Comparison of ENCODE assay signal across 28 cellular contexts in the genomic region with DNA sequence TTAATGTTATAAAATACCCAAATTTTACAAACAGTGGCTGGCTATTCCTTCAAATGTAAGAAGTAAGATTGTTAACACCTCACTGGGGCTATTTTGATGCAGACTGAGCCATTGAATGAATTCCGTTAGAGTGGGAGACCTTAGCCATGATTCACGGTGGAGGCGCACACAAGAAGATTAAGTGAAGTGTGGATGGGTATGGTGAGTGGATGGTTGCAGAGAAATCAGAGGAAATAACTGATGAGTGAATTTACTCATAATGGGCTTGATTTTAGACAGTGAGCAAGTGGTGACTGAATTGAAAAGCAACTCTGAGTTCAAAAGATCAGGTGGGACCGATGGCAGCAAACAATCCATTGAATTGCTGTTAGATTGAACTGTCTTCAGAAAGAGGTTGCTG.
A peak's percentile ranks its signal among the peaks of the same experiment; 100 is the strongest.
DNase-seq lines count a peak whose midpoint lies in the region; ATAC-seq and TF ChIP-seq lines count a peak whose summit lies in the region.
"Had no signal": no experiment of that assay in that cellular context is flagged by ENCODE, and none has a peak within 500 bp of the region (broad histone marks: within the 10 kb centered on the region; RNA-seq: fewer than 3 reads in every experiment).

No MANE protein-coding gene starts in this region.

- no peaks in the 10 kb centered on the region for H3K36me3 Mint-ChIP-seq in HFFc6 (ENCODE audit: low read depth)
- H3K36me3 Mint-ChIP-seq in chondrocyte (ENCODE audit: low read depth): peaks cover 9% of the 10 kb centered on the region
- H3K36me3 Mint-ChIP-seq in WTC11: no peaks in the 10 kb centered on the region; the same call in 1 of the 2 replicates
- H3K36me3 Mint-ChIP-seq: activated CD8-positive, alpha-beta memory T cell treated with anti-CD3 and anti-CD28 coated beads, Interleukin-2, amount 10 ng/mL, durations not matched to agents 7 days and 5 days; immature natural killer cell; naive thymus-derived CD4-positive, alpha-beta T cell; stimulated activated effector memory CD8-positive, alpha-beta T cell treated with anti-CD3 and anti-CD28 coated beads, Interleukin-12 subunit alpha, Interleukin-12 subunit beta, amount 100 ng/mL, for 72 hours had no signal

- H3K27me3 ChIP-seq in muscle layer of duodenum (ENCODE audit: low read depth, low read length) (no peaks in the 10 kb centered on the region), thoracic aorta (replicated peaks; ENCODE audit: insufficient read depth) (no peaks in the 10 kb centered on the region), GM23248 (replicated peaks; ENCODE audit: insufficient read depth) (no peaks in the 10 kb centered on the region)
- H3K27me3 ChIP-seq in effector memory CD4-positive, alpha-beta T cell (replicated peaks; ENCODE audit: control insufficient read depth, insufficient read depth, low read length, poor library complexity, severe bottlenecking): no peaks in the 10 kb centered on the region
- H3K27me3 ChIP-seq: BE2C, right atrium auricular region, suprapubic skin had no signal

- H3K4me1 Mint-ChIP-seq in HFFc6 (ENCODE audit: low read depth): peaks cover 54% of the 10 kb centered on the region
- H3K4me1 Mint-ChIP-seq in chondrocyte (ENCODE audit: low read depth): peaks cover 58% of the 10 kb centered on the region
- H3K4me1 Mint-ChIP-seq in WTC11: peaks cover 10% of the 10 kb centered on the region
- H3K4me1 Mint-ChIP-seq: activated CD8-positive, alpha-beta memory T cell treated with anti-CD3 and anti-CD28 coated beads, Interleukin-2, amount 10 ng/mL, durations not matched to agents 7 days and 5 days; immature natural killer cell; stimulated activated effector memory CD8-positive, alpha-beta T cell treated with anti-CD3 and anti-CD28 coated beads, Interleukin-12 subunit alpha, Interleukin-12 subunit beta, amount 100 ng/mL, for 72 hours had no signal

- ATAC-seq in thoracic aorta (ENCODE audit: insufficient number of reproducible peaks, low FRiP score, low read depth): no peak
- no peak for ATAC-seq in GM21737 (IDR thresholded peaks at IDR 0.05; ENCODE audit: unreplicated experiment)
- no peak for ATAC-seq in WTC11
- ATAC-seq: activated CD8-positive, alpha-beta memory T cell treated with anti-CD3 and anti-CD28 coated beads, Interleukin-2, amount 10 ng/mL, durations not matched to agents 7 days and 5 days; activated T-cell treated with anti-CD3 and anti-CD28 coated beads, Interleukin-2, amount 50 U/mL, for 72 hours; effector memory CD8-positive, alpha-beta T cell; esophagus mucosa; naive thymus-derived CD4-positive, alpha-beta T cell; stimulated activated effector memory CD8-positive, alpha-beta T cell treated with anti-CD3 and anti-CD28 coated beads, Interleukin-12 subunit alpha, Interleukin-12 subunit beta, amount 100 ng/mL, for 72 hours had no signal

- H3K4me1 ChIP-seq in muscle layer of duodenum (ENCODE audit: control insufficient read depth in 1 of 2, insufficient read depth in 2 of 2, low read length in 2 of 2) (peaks cover 14 to 57% of the 10 kb centered on the region in 2 donors), thoracic aorta (ENCODE audit: control insufficient read depth in 1 of 2, low read depth in 2 of 2) (peaks cover 36 to 60% of the 10 kb centered on the region in 2 donors), GM23248 (ENCODE audit: insufficient read depth) (peaks cover 26% of the 10 kb centered on the region)
- no peaks in the 10 kb centered on the region for H3K4me1 ChIP-seq in effector memory CD4-positive, alpha-beta T cell (ENCODE audit: control insufficient read depth, insufficient read depth, low read length, poor library complexity, severe bottlenecking)

- in situ Hi-C loops in GM23248 (cut with MboI): no loop called here

- H3K9me3 ChIP-seq in muscle layer of duodenum (ENCODE audit: control insufficient read depth in 1 of 2, low read length in 2 of 2): no peaks in the 10 kb centered on the region
- H3K9me3 ChIP-seq in thoracic aorta: no peaks in the 10 kb centered on the region
- no peaks in the 10 kb centered on the region for H3K9me3 ChIP-seq in effector memory CD4-positive, alpha-beta T cell (ENCODE audit: control insufficient read depth, low read length)
- no peaks in the 10 kb centered on the region for H3K9me3 ChIP-seq in GM23248 (ENCODE audit: low read depth)
- H3K9me3 ChIP-seq: BE2C, right atrium auricular region, suprapubic skin had no signal

- H3K9ac ChIP-seq in GM23248: no peak overlapping the region

- CTCF ChIA-PET in WTC11 (lab: Charles Lee): interaction anchor here (3.2 kb wide), 1 partner anchor 36 kb away, joined by 9 read pairs; no protein-coding TSS in a partner anchor

- H3K27ac Mint-ChIP-seq in HFFc6 (peak overlapping the region; percentile 77), chondrocyte (ENCODE audit: unreplicated experiment) (peak overlapping the region; percentile 55), WTC11 (no peak overlapping the region)
- H3K27ac Mint-ChIP-seq: activated CD8-positive, alpha-beta memory T cell treated with anti-CD3 and anti-CD28 coated beads, Interleukin-2, amount 10 ng/mL, durations not matched to agents 7 days and 5 days; activated T-cell treated with anti-CD3 and anti-CD28 coated beads, Interleukin-2, amount 50 U/mL, for 72 hours; effector memory CD8-positive, alpha-beta T cell; immature natural killer cell; memory B cell; naive thymus-derived CD4-positive, alpha-beta T cell; stimulated activated effector memory CD8-positive, alpha-beta T cell treated with anti-CD3 and anti-CD28 coated beads, Interleukin-12 subunit alpha, Interleukin-12 subunit beta, amount 100 ng/mL, for 72 hours had no signal

- H3K27me3 Mint-ChIP-seq in HFFc6 (ENCODE audit: insufficient read depth) (peaks cover 6% of the 10 kb centered on the region), chondrocyte (ENCODE audit: low read depth) (no peaks in the 10 kb centered on the region), WTC11 (ENCODE audit: low read depth) (no peaks in the 10 kb centered on the region)

- H3K4me2 ChIP-seq in GM23248 (ENCODE audit: unreplicated experiment): no peak overlapping the region

- DNase-seq in HFFc6 (no peak), chondrocyte (ENCODE audit: low spot score) (no peak), thoracic aorta (ENCODE audit: low spot score) (no peak), GM23248 (no peak), WTC11 (ENCODE audit: low spot score) (no peak)
- no peak for DNase-seq in effector memory CD4-positive, alpha-beta T cell
- DNase-seq: activated CD8-positive, alpha-beta memory T cell treated with anti-CD3 and anti-CD28 coated beads, Interleukin-2, amount 10 ng/mL, durations not matched to agents 7 days and 5 days; activated naive CD4-positive, alpha-beta T cell; activated T-cell treated with anti-CD3 and anti-CD28 coated beads, Interleukin-2, amount 50 U/mL, for 72 hours; BE2C; DMS53; effector memory CD8-positive, alpha-beta T cell; hippocampal formation; immature natural killer cell; naive thymus-derived CD4-positive, alpha-beta T cell; NCI-H1092; NCI-H187; NCI-H524; SHP77; stimulated activated CD4-positive, alpha-beta T cell treated with anti-CD3 and anti-CD28 coated beads, Interleukin-4, amount 100 ng/mL, for 24 hours; T-helper 9 cell had no signal

- peak overlapping the region; percentile 25; the same call in 1 of the 2 replicates for H3K4me3 Mint-ChIP-seq in HFFc6
- H3K4me3 Mint-ChIP-seq in chondrocyte (ENCODE audit: unreplicated experiment): no peak overlapping the region
- H3K4me3 Mint-ChIP-seq in WTC11: no peak overlapping the region
- H3K4me3 Mint-ChIP-seq: activated CD8-positive, alpha-beta memory T cell treated with anti-CD3 and anti-CD28 coated beads, Interleukin-2, amount 10 ng/mL, durations not matched to agents 7 days and 5 days; activated T-cell treated with anti-CD3 and anti-CD28 coated beads, Interleukin-2, amount 50 U/mL, for 72 hours; effector memory CD8-positive, alpha-beta T cell; immature natural killer cell; memory B cell; naive thymus-derived CD4-positive, alpha-beta T cell; stimulated activated effector memory CD8-positive, alpha-beta T cell treated with anti-CD3 and anti-CD28 coated beads, Interleukin-12 subunit alpha, Interleukin-12 subunit beta, amount 100 ng/mL, for 72 hours had no signal

- H2AFZ ChIP-seq in GM23248: no peak overlapping the region

- H3K27ac ChIP-seq in muscle layer of duodenum (ENCODE audit: low read length) (peak overlapping the region; percentile 65), thoracic aorta (peak overlapping the region; percentile 80 to 90), GM23248 (no peak overlapping the region)
- H3K27ac ChIP-seq in effector memory CD4-positive, alpha-beta T cell (ENCODE audit: insufficient read depth, low read length, poor library complexity, severe bottlenecking): no peak overlapping the region
- H3K27ac ChIP-seq: suprapubic skin had no signal

- no peaks in the 10 kb centered on the region for H3K9me2 ChIP-seq in GM23248 (ENCODE audit: insufficient read depth)

- H3F3A ChIP-seq in GM23248 (ENCODE audit: insufficient read depth): peaks cover 9% of the 10 kb centered on the region

- WGBS in GM23248 (ENCODE audit: low coverage in 1 of 2, low lambda C conversion rate in 2 of 2, missing lambda C conversion rate in 2 of 2), 2 experiments: 94 to 97% methylated on average over 4 of the region's 4 CpGs

- TF ChIP-seq CTCF in HFFc6 (IDR thresholded peaks at IDR 0.05) (no peak), chondrocyte (IDR thresholded peaks at IDR 0.05) (no peak), thoracic aorta (IDR thresholded peaks at IDR 0.05) (no peak), WTC11 (IDR thresholded peaks at IDR 0.05) (no peak)

- POLR2A ChIA-PET in WTC11 (lab: Charles Lee): no interaction called here

- H3K36me3 ChIP-seq in muscle layer of duodenum (ENCODE audit: control insufficient read depth in 1 of 2, insufficient read depth in 2 of 2, low read length in 2 of 2) (peaks cover 9 to 10% of the 10 kb centered on the region in 2 donors), thoracic aorta (no peaks in the 10 kb centered on the region), GM23248 (ENCODE audit: low read depth) (no peaks in the 10 kb centered on the region)
- no peaks in the 10 kb centered on the region for H3K36me3 ChIP-seq in effector memory CD4-positive, alpha-beta T cell (ENCODE audit: control insufficient read depth, insufficient read depth, low read length)
- H3K36me3 ChIP-seq: BE2C, right atrium auricular region, suprapubic skin had no signal

- no peaks in the 10 kb centered on the region for H3K9me3 Mint-ChIP-seq in HFFc6
- no peaks in the 10 kb centered on the region for H3K9me3 Mint-ChIP-seq in chondrocyte (ENCODE audit: low read depth)
- H3K9me3 Mint-ChIP-seq in WTC11: no peaks in the 10 kb centered on the region
- H3K9me3 Mint-ChIP-seq: activated T-cell treated with anti-CD3 and anti-CD28 coated beads, Interleukin-2, amount 50 U/mL, for 72 hours; effector memory CD8-positive, alpha-beta T cell; immature natural killer cell; memory B cell; naive thymus-derived CD4-positive, alpha-beta T cell; stimulated activated effector memory CD8-positive, alpha-beta T cell treated with anti-CD3 and anti-CD28 coated beads, Interleukin-12 subunit alpha, Interleukin-12 subunit beta, amount 100 ng/mL, for 72 hours had no signal

- H3K4me3 ChIP-seq in muscle layer of duodenum (ENCODE audit: low read depth in 1 of 2, low read length in 2 of 2) (no peak overlapping the region), thoracic aorta (no peak overlapping the region), GM23248 (no peak overlapping the region)
- H3K4me3 ChIP-seq in effector memory CD4-positive, alpha-beta T cell (ENCODE audit: insufficient read depth, low read depth, low read length, poor library complexity, severe bottlenecking): no peak overlapping the region
- H3K4me3 ChIP-seq: right atrium auricular region, suprapubic skin had no signal

- H3K79me2 ChIP-seq in GM23248 (ENCODE audit: insufficient read depth): no peaks in the 10 kb centered on the region

- no peaks in the 10 kb centered on the region for H4K20me1 ChIP-seq in GM23248 (ENCODE audit: insufficient read depth)

Comparison
In these comparisons a context has a peak if more than half of its experiments do, and no peak if none do; other contexts are left out.
1. H3K27ac ChIP-seq: peak in muscle layer of duodenum (single experiment) and thoracic aorta (2 of 2); none in effector memory CD4-positive, alpha-beta T cell (single experiment) and GM23248 (single experiment).